In the genomic region with DNA sequence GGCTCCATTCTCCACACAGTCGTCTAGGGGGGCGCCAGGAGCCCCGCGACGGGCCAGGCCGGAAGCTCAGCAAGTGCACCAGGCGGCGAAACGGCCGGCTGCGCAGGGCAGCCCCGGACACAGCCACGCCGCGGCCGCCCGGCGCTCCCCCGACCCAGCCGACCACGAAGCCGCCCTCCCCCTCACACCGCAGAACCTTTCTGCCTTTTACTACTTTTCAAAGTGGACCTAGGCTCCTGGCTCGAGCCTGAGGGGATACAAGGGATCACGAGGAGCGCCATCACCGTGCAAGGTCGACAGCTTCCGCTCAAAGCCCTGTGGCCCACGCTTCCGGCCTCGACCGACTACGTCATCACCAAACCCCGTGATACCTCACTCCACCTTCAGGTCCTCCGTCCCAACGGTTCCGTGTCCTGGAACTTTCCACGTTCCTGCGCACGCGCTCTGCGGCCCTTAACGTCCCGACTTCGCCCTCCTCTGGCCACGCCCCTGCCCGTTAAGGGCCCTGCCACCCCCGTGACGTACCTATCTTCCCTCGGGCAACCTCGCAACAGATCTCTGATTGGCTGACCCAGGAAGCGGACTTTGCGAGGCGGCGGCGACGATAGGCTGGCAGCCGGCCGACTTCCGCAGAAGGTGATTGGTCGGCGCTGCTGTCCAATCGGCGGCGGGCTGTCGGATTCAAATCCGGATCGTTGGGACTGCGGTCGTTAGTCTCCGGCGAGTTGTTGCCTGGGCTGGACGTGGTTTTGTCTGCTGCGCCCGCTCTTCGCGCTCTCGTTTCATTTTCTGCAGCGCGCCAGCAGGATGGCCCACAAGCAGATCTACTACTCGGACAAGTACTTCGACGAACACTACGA, we compare ENCODE assay signal across 8 cellular contexts. TPM values are rescaled to one million over a fixed set of nuclear protein-coding genes. Genes with fewer than 3 reads are reported as not detected.
DNase-seq lines count a peak whose midpoint lies in the region; ATAC-seq and TF ChIP-seq lines count a peak whose summit lies in the region.

A gene (plus strand): TSS at position 710 of the 860 bp plus-strand sequence. CDS start 98 bp downstream, at position 808.

- TF ChIP-seq CTCF in SU-DHL-6 (IDR thresholded peaks at IDR 0.05; ENCODE audit: insufficient read depth, low read length, poor library complexity, severe bottlenecking) (no peak), glutamatergic neuron (IDR thresholded peaks at IDR 0.05; ENCODE audit: partially characterized antibody, unreplicated experiment) (no peak), osteoblast (IDR thresholded peaks at IDR 0.05; ENCODE audit: extremely low read depth, low read depth, low read length) (no peak), thoracic aorta (IDR thresholded peaks at IDR 0.05) (no peak)

- peaks cover 20% of the 10 kb centered on the region for H3K36me3 Mint-ChIP-seq in activated naive CD8-positive, alpha-beta T cell treated with anti-CD3 and anti-CD28 coated beads, Interleukin-2, amount 10 ng/mL, durations not matched to agents 7 days and 5 days
- H3K36me3 Mint-ChIP-seq in glutamatergic neuron (ENCODE audit: unreplicated experiment): no peaks in the 10 kb centered on the region

- H3K27me3 ChIP-seq in SU-DHL-6 (ENCODE audit: low read length): no peaks in the 10 kb centered on the region
- no peaks in the 10 kb centered on the region for H3K27me3 ChIP-seq in osteoblast (ENCODE audit: insufficient read depth, low read length)
- no peaks in the 10 kb centered on the region for H3K27me3 ChIP-seq in thoracic aorta (replicated peaks; ENCODE audit: insufficient read depth)

- no peaks in the 10 kb centered on the region for H3K9me3 ChIP-seq in SU-DHL-6 (ENCODE audit: insufficient read depth, low read length)
- no peaks in the 10 kb centered on the region for H3K9me3 ChIP-seq in osteoblast (ENCODE audit: low read depth, low read length)
- no peaks in the 10 kb centered on the region for H3K9me3 ChIP-seq in thoracic aorta

- H3K27ac ChIP-seq in SU-DHL-6 (ENCODE audit: low read depth, low read length) (peak within 1 kb of the TSS; percentile 92), osteoblast (ENCODE audit: low read depth, low read length) (peak within 1 kb of the TSS; percentile 98), thoracic aorta (peak within 1 kb of the TSS; percentile 99 to 100)

- peak; percentile 99 for TF ChIP-seq POLR2A in GM10847 (IDR thresholded peaks at IDR 0.05; ENCODE audit: extremely low read depth, insufficient read length)

- H3K4me1 ChIP-seq in osteoblast (ENCODE audit: insufficient read depth, low read length) (peaks cover 33% of the 10 kb centered on the region), thoracic aorta (ENCODE audit: control insufficient read depth in 1 of 2, low read depth in 2 of 2) (peaks cover 7 to 21% of the 10 kb centered on the region in 2 donors)

- ATAC-seq in HG02678 (IDR thresholded peaks at IDR 0.05; ENCODE audit: unreplicated experiment) (peak; percentile 89), thoracic aorta (ENCODE audit: insufficient number of reproducible peaks, low FRiP score, low read depth) (peak; percentile 99)
- ATAC-seq in activated naive CD8-positive, alpha-beta T cell treated with anti-CD3 and anti-CD28 coated beads, Interleukin-2, amount 10 ng/mL, durations not matched to agents 7 days and 5 days (ENCODE audit: low read depth): peak; percentile 87

- no peaks in the 10 kb centered on the region for H3K27me3 Mint-ChIP-seq in activated naive CD8-positive, alpha-beta T cell treated with anti-CD3 and anti-CD28 coated beads, Interleukin-2, amount 10 ng/mL, durations not matched to agents 7 days and 5 days
- peaks cover 12% of the 10 kb centered on the region for H3K27me3 Mint-ChIP-seq in glutamatergic neuron (ENCODE audit: unreplicated experiment)

- no peaks in the 10 kb centered on the region for H3K9me2 ChIP-seq in SU-DHL-6 (replicated peaks; ENCODE audit: insufficient read depth, low read length)

- H2AFZ ChIP-seq in SU-DHL-6 (ENCODE audit: low read depth, low read length, severe bottlenecking) (peak within 1 kb of the TSS; percentile 60), osteoblast (ENCODE audit: low read length) (peak within 1 kb of the TSS; percentile 92)

- no peaks in the 10 kb centered on the region for H3K9me3 Mint-ChIP-seq in activated naive CD8-positive, alpha-beta T cell treated with anti-CD3 and anti-CD28 coated beads, Interleukin-2, amount 10 ng/mL, durations not matched to agents 7 days and 5 days
- H3K9me3 Mint-ChIP-seq in glutamatergic neuron (ENCODE audit: unreplicated experiment): peaks cover 8% of the 10 kb centered on the region

- peak within 1 kb of the TSS; percentile 91 for H3K9ac ChIP-seq in SU-DHL-6 (ENCODE audit: low read length)

- H3K79me2 ChIP-seq in SU-DHL-6 (ENCODE audit: insufficient read depth, low read length) (peaks cover 47% of the 10 kb centered on the region), osteoblast (ENCODE audit: insufficient read depth, low read length) (peaks cover 52% of the 10 kb centered on the region)

- H4K20me1 ChIP-seq in SU-DHL-6 (ENCODE audit: low read depth, low read length) (peaks cover 33% of the 10 kb centered on the region), osteoblast (ENCODE audit: insufficient read depth, low read length) (peaks cover 4% of the 10 kb centered on the region)

- peak within 1 kb of the TSS; percentile 93 for H3K4me3 Mint-ChIP-seq in activated naive CD8-positive, alpha-beta T cell treated with anti-CD3 and anti-CD28 coated beads, Interleukin-2, amount 10 ng/mL, durations not matched to agents 7 days and 5 days
- peak within 1 kb of the TSS; percentile 96 for H3K4me3 Mint-ChIP-seq in glutamatergic neuron (ENCODE audit: unreplicated experiment)

- H3K4me2 ChIP-seq in SU-DHL-6 (ENCODE audit: low read depth, low read length, poor library complexity, severe bottlenecking) (peak within 1 kb of the TSS; percentile 98), osteoblast (ENCODE audit: insufficient read depth, low read length) (peak within 1 kb of the TSS; percentile 97)

- peak; percentile 99 for DNase-seq in NCI-H128 (lab: John Stamatoyannopoulos, UW; ENCODE audit: unreplicated experiment)
- peak; percentile 99 for DNase-seq in activated naive CD8-positive, alpha-beta T cell treated with anti-CD3 and anti-CD28 coated beads, Interleukin-2, amount 10 ng/mL, durations not matched to agents 7 days and 5 days
- peak; percentile 100 for DNase-seq in glutamatergic neuron
- peak; percentile 99 for DNase-seq in osteoblast (ENCODE audit: insufficient read length, low spot score, missing footprints)
- peak; percentile 98 for DNase-seq in thoracic aorta (ENCODE audit: low spot score)

- H3K4me1 Mint-ChIP-seq in activated naive CD8-positive, alpha-beta T cell treated with anti-CD3 and anti-CD28 coated beads, Interleukin-2, amount 10 ng/mL, durations not matched to agents 7 days and 5 days: peaks cover 31% of the 10 kb centered on the region
- H3K4me1 Mint-ChIP-seq in glutamatergic neuron (ENCODE audit: low read depth, unreplicated experiment): peaks cover 12% of the 10 kb centered on the region

- POLR2A ChIA-PET in activated naive CD8-positive, alpha-beta T cell treated with anti-CD3 and anti-CD28 coated beads, Interleukin-2, amount 10 ng/mL, durations not matched to agents 7 days and 5 days (lab: Charles Lee): interaction anchor here (1.0 to 1.5 kb wide), 7 partner anchors 9 to 926 kb away, joined by 3 to 11 read pairs (median 5); a partner anchor contains a TSS

- H3K4me3 ChIP-seq in SU-DHL-6 (ENCODE audit: insufficient read depth, low read length, poor library complexity, severe bottlenecking) (peak within 1 kb of the TSS; percentile 94), osteoblast (ENCODE audit: insufficient read depth, low read length) (peak within 1 kb of the TSS; percentile 81), thoracic aorta (peak within 1 kb of the TSS; percentile 83)

- H3K36me3 ChIP-seq in SU-DHL-6 (ENCODE audit: low read length): peaks cover 26% of the 10 kb centered on the region
- peaks cover 3% of the 10 kb centered on the region for H3K36me3 ChIP-seq in osteoblast (ENCODE audit: insufficient read depth, low read length)
- no peaks in the 10 kb centered on the region for H3K36me3 ChIP-seq in thoracic aorta

- H3K27ac Mint-ChIP-seq in activated naive CD8-positive, alpha-beta T cell treated with anti-CD3 and anti-CD28 coated beads, Interleukin-2, amount 10 ng/mL, durations not matched to agents 7 days and 5 days: peak within 1 kb of the TSS; percentile 99
- peak within 1 kb of the TSS; percentile 99 for H3K27ac Mint-ChIP-seq in glutamatergic neuron (ENCODE audit: unreplicated experiment)

- peaks cover 37% of the 10 kb centered on the region for H3F3A ChIP-seq in SU-DHL-6 (ENCODE audit: insufficient read depth)

RNA-seq across cellular contexts. Expression of the gene that starts here (rescaled TPM):
- total RNA-seq in activated naive CD8-positive, alpha-beta T cell treated with anti-CD3 and anti-CD28 coated beads, Interleukin-2, amount 10 ng/mL, durations not matched to agents 7 days and 5 days: 100 to 1,000 TPM; 114 to 126 TPM
- total RNA-seq in glutamatergic neuron (ENCODE audit: unreplicated experiment): 48.7 TPM
- 17.0 and 18.6 TPM in 2 replicates for total RNA-seq in osteoblast
- 1 to 10 TPM; 2.3 to 4.7 TPM for total RNA-seq in thoracic aorta

Comparison
In these comparisons a context has a peak if more than half of its experiments do, and no peak if none do; other contexts are left out.
1. Peak in every context shown above with its lines: DNase-seq, ATAC-seq, H3K4me3 ChIP-seq and H3K27ac ChIP-seq.